Comparison of ENCODE assay signal across 24 cellular contexts in the genomic region with DNA sequence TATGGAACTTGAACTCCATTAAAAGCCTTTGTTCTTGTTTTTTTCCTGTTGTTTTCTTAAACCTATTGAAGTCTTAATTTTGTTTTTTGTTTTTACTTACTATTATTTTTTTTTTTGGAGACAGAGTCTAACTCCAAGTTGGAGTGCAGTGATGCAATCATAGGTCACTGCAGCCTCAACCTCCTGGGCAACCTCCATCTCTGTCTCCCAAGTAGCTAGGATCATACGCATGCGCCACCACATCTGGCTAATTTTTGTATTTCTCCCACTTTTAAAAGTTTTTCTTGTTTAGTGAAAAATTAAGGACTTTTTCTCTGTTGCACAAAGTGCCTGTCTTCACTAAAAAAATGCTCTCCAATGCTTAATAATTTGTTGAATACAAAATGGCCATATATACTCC.
A peak's percentile ranks its signal among the peaks of the same experiment; 100 is the strongest.
DNase-seq lines count a peak whose midpoint lies in the region; ATAC-seq, FAIRE-seq and TF ChIP-seq lines count a peak whose summit lies in the region.
"Had no signal": no experiment of that assay in that cellular context is flagged by ENCODE, and none has a peak within 500 bp of the region (broad histone marks: within the 10 kb centered on the region; RNA-seq: fewer than 3 reads in every experiment).

No MANE protein-coding gene starts in this region.

- TF ChIP-seq CTCF in GM23338 (conservative IDR thresholded peaks at IDR 0.05; ENCODE audit: low read depth in 2 of 2) (no peak), K562 (IDR thresholded peaks at IDR 0.05 in 2 of 3, conservative IDR thresholded peaks at IDR 0.05 in 1 of 3; ENCODE audit: insufficient read depth in 2 of 3, low read depth in 1 of 3, low read length in 3 of 3) (no peak), D721Med (IDR thresholded peaks at IDR 0.05; ENCODE audit: insufficient read depth, missing control alignments) (no peak)

- no TSS peak for BruUV-seq in K562 (replicated peaks; lab: Mats Ljungman, UMichigan)

- WGBS in K562 (ENCODE audit: insufficient coverage, low coverage, missing lambda C conversion rate): 14% methylated on average over 2 of the region's 2 CpGs

- POLR2A ChIA-PET in K562 (lab: Yijun Ruan, JAX): no interaction called here

- H3K9ac ChIP-seq in HUES48 (ENCODE audit: low read depth, low read length) (no peak overlapping the region), K562 (ENCODE audit: insufficient read depth in 1 of 2, low read depth in 2 of 2, low read length in 2 of 2) (no peak overlapping the region), iPS-20b (ENCODE audit: low read depth, low read length) (peak overlapping the region; percentile 38; the same call in 1 of the 2 replicates)
- H3K9ac ChIP-seq: BLaER1 had no signal

- 0 out of 2 replicates have a peak overlapping the region, but pooled peaks have one; percentile 9 for H3K4me2 ChIP-seq in GM23338
- H3K4me2 ChIP-seq in K562 (ENCODE audit: insufficient read depth, low read length): no peak overlapping the region
- H3K4me2 ChIP-seq: A549 had no signal

- no peak for TF ChIP-seq POLR2A in K562 (conservative IDR thresholded peaks at IDR 0.05)

- peaks cover 35% of the 10 kb centered on the region for H3K4me1 Mint-ChIP-seq in GM23338
- H3K4me1 Mint-ChIP-seq in stimulated activated memory B cell treated with anti-CD40 and anti-IgM and Interleukin-4, amounts not matched to agents 10 μg/mL and 1 μg/mL and 100 μg/mL, for 72 hours: no peaks in the 10 kb centered on the region

- H3K36me3 ChIP-seq in GM23338 (ENCODE audit: insufficient read depth) (no peaks in the 10 kb centered on the region), HUES48 (ENCODE audit: control insufficient read depth, insufficient read depth, low read length) (peaks cover 22% of the 10 kb centered on the region), K562 (ENCODE audit: control insufficient read depth, insufficient read depth, low read length) (no peaks in the 10 kb centered on the region), iPS-20b (ENCODE audit: insufficient read depth, low read depth, low read length) (peaks cover 19% of the 10 kb centered on the region)
- H3K36me3 ChIP-seq: BE2C, BLaER1 had no signal

- in situ Hi-C loops in K562 (cut with MboI): no loop called here

- DNase-seq in GM23338 (ENCODE audit: low spot score) (no peak), K562 (ENCODE audit: extremely low read depth in 1 of 4, low spot score in 3 of 4) (no peak), D721Med (ENCODE audit: insufficient read length, low spot score) (no peak), EL (no peak)
- DNase-seq: BE2C; C1 segment of cervical spinal cord; CD4-positive, alpha-beta memory T cell; CD4-positive, CD25-positive, alpha-beta regulatory T cell; CD8-positive, alpha-beta memory T cell; COR-L47; DMS79 treated with DMSO at 0.1 percent for 48 hours; GDM1 had no signal

- no peaks in the 10 kb centered on the region for H3K9me3 ChIP-seq in HUES48 (ENCODE audit: control insufficient read depth, insufficient read depth, low read length)
- H3K9me3 ChIP-seq in K562 (replicated peaks; ENCODE audit: control insufficient read depth, insufficient read depth, low read depth, low read length): no peaks in the 10 kb centered on the region
- no peaks in the 10 kb centered on the region for H3K9me3 ChIP-seq in iPS-20b (ENCODE audit: insufficient read depth, low read depth, low read length)
- H3K9me3 ChIP-seq: A549, BE2C, BLaER1 had no signal

- H3K27ac ChIP-seq in GM23338 (ENCODE audit: low read depth) (peak overlapping the region; percentile 74; the same call in 1 of the 2 replicates), HUES48 (ENCODE audit: low read depth, low read length) (peak overlapping the region; percentile 87), K562 (ENCODE audit: extremely low read depth, low read depth, low read length) (no peak overlapping the region), iPS-20b (ENCODE audit: low read length) (no peak overlapping the region)
- H3K27ac ChIP-seq: 22Rv1, A549, BLaER1 had no signal

- H3K4me1 ChIP-seq in GM23338 (ENCODE audit: insufficient read depth) (peaks cover 19% of the 10 kb centered on the region; the same call in 1 of the 2 replicates), HUES48 (ENCODE audit: control insufficient read depth, insufficient read depth, low read length) (peaks cover 26% of the 10 kb centered on the region), K562 (replicated peaks in 1 of 2; ENCODE audit: control insufficient read depth in 2 of 2, insufficient read depth in 2 of 2, low read length in 2 of 2) (no peaks in the 10 kb centered on the region), iPS-20b (ENCODE audit: insufficient read depth, low read length) (peaks cover 24% of the 10 kb centered on the region; the same call in 1 of the 2 replicates)
- H3K4me1 ChIP-seq: A549 had no signal

- TF ChIP-seq EP300 in K562 (IDR thresholded peaks at IDR 0.05; ENCODE audit: low read length): no peak

- H3K4me3 ChIP-seq in GM23338: no peak overlapping the region
- H3K4me3 ChIP-seq in HUES48 (ENCODE audit: low read depth, low read length): no peak overlapping the region
- H3K4me3 ChIP-seq in K562: no peak overlapping the region
- no peak overlapping the region for H3K4me3 ChIP-seq in iPS-20b (ENCODE audit: low read length)
- H3K4me3 ChIP-seq: A549, BLaER1, GM12878 had no signal

- no peaks in the 10 kb centered on the region for H3K27me3 Mint-ChIP-seq in GM23338 (ENCODE audit: insufficient read depth, low read depth, poor library complexity)
- H3K27me3 Mint-ChIP-seq in stimulated activated memory B cell treated with anti-CD40 and anti-IgM and Interleukin-4, amounts not matched to agents 10 μg/mL and 1 μg/mL and 100 μg/mL, for 72 hours: no peaks in the 10 kb centered on the region

- CTCF ChIA-PET in K562 (lab: Yijun Ruan, JAX; ENCODE audit: low intra/inter-chr PET ratio): no interaction called here

- H3K9me3 Mint-ChIP-seq in GM23338: no peaks in the 10 kb centered on the region
- no peaks in the 10 kb centered on the region for H3K9me3 Mint-ChIP-seq in stimulated activated memory B cell treated with anti-CD40 and anti-IgM and Interleukin-4, amounts not matched to agents 10 μg/mL and 1 μg/mL and 100 μg/mL, for 72 hours
- H3K9me3 Mint-ChIP-seq: CD14-positive monocyte; CD4-positive, alpha-beta memory T cell; CD8-positive, alpha-beta memory T cell had no signal

- H3F3A ChIP-seq in GM23338 (replicated peaks; ENCODE audit: low read depth): no peaks in the 10 kb centered on the region

- FAIRE-seq in K562 (lab: Jason Lieb, UNC) (no peak), D721Med (lab: Jason Lieb, UNC) (no peak)
- FAIRE-seq: A549, GM12892, GM18507, GM19239 had no signal

- no peak overlapping the region for H3K4me3 Mint-ChIP-seq in GM23338
- H3K4me3 Mint-ChIP-seq in stimulated activated memory B cell treated with anti-CD40 and anti-IgM and Interleukin-4, amounts not matched to agents 10 μg/mL and 1 μg/mL and 100 μg/mL, for 72 hours: no peak overlapping the region
- H3K4me3 Mint-ChIP-seq: CD14-positive monocyte; CD4-positive, alpha-beta memory T cell; CD4-positive, CD25-positive, alpha-beta regulatory T cell; CD8-positive, alpha-beta memory T cell had no signal

- no peak for TF ChIP-seq RAD21 in K562 (CRISPR knock-in tag; conservative IDR thresholded peaks at IDR 0.05 in 1 of 2, IDR thresholded peaks at IDR 0.05 in 1 of 2)

- H4K20me1 ChIP-seq in GM23338 (replicated peaks; ENCODE audit: insufficient read depth): no peaks in the 10 kb centered on the region
- H4K20me1 ChIP-seq in K562 (replicated peaks; ENCODE audit: control insufficient read depth, insufficient read depth, low read length): no peaks in the 10 kb centered on the region
- H4K20me1 ChIP-seq: BLaER1 had no signal

- H3K27me3 ChIP-seq in GM23338 (ENCODE audit: insufficient read depth) (no peaks in the 10 kb centered on the region), HUES48 (ENCODE audit: control insufficient read depth, insufficient read depth, low read length) (no peaks in the 10 kb centered on the region), K562 (ENCODE audit: control insufficient read depth in 2 of 2, insufficient read depth in 2 of 2, low read length in 2 of 2) (peaks cover 0 to 7% of the 10 kb centered on the region in 2 experiments; a peak in 2 of 5 replicates), iPS-20b (ENCODE audit: insufficient read depth, low read length) (no peaks in the 10 kb centered on the region)
- H3K27me3 ChIP-seq: BE2C, BLaER1 had no signal

- H3K79me2 ChIP-seq in GM23338 (replicated peaks; ENCODE audit: insufficient read depth) (no peaks in the 10 kb centered on the region), K562 (ENCODE audit: control insufficient read depth, insufficient read depth, low read length) (no peaks in the 10 kb centered on the region)

- peak overlapping the region; percentile 82 for H3K27ac Mint-ChIP-seq in GM23338
- no peak overlapping the region for H3K27ac Mint-ChIP-seq in stimulated activated memory B cell treated with anti-CD40 and anti-IgM and Interleukin-4, amounts not matched to agents 10 μg/mL and 1 μg/mL and 100 μg/mL, for 72 hours
- H3K27ac Mint-ChIP-seq: CD14-positive monocyte; CD4-positive, alpha-beta memory T cell; CD4-positive, CD25-positive, alpha-beta regulatory T cell; CD8-positive, alpha-beta memory T cell had no signal

- H2AFZ ChIP-seq in GM23338 (no peak overlapping the region), K562 (ENCODE audit: low read depth, low read length) (no peak overlapping the region)

- H3K9me1 ChIP-seq in K562 (ENCODE audit: control insufficient read depth, insufficient read depth, low read length): no peaks in the 10 kb centered on the region

- intact Hi-C loops in K562 (cut with micrococcal nuclease): no loop called here

- ATAC-seq in GM23338 (no peak), K562 (no peak), GM18909 (IDR thresholded peaks at IDR 0.05; ENCODE audit: poor library complexity, unreplicated experiment) (no peak)
- ATAC-seq in stimulated activated memory B cell treated with anti-CD40 and anti-IgM and Interleukin-4, amounts not matched to agents 10 μg/mL and 1 μg/mL and 100 μg/mL, for 72 hours: no peak
- ATAC-seq: A549, GM12878 had no signal

- peaks cover 18% of the 10 kb centered on the region for H3K36me3 Mint-ChIP-seq in GM23338 (ENCODE audit: low read depth)
- H3K36me3 Mint-ChIP-seq in stimulated activated memory B cell treated with anti-CD40 and anti-IgM and Interleukin-4, amounts not matched to agents 10 μg/mL and 1 μg/mL and 100 μg/mL, for 72 hours: no peaks in the 10 kb centered on the region
- H3K36me3 Mint-ChIP-seq: CD14-positive monocyte; CD4-positive, alpha-beta memory T cell; CD4-positive, CD25-positive, alpha-beta regulatory T cell; CD8-positive, alpha-beta memory T cell had no signal

- H3K9me2 ChIP-seq in GM23338 (ENCODE audit: insufficient read depth): no peaks in the 10 kb centered on the region

TF ChIP-seq in GM23338, 12 proteins besides CTCF, POLR2A, EP300 and RAD21 (continues in another document):
- TF ChIP-seq ZNF331 (CRISPR knock-in tag; IDR thresholded peaks at IDR 0.05; ENCODE audit: low read depth): no peak
- TF ChIP-seq EZH2 (IDR thresholded peaks at IDR 0.05; ENCODE audit: low read depth, unreplicated experiment): no peak
- TF ChIP-seq STAT1 (IDR thresholded peaks at IDR 0.05; ENCODE audit: unreplicated experiment): no peak

TF ChIP-seq in K562, 482 proteins besides CTCF, POLR2A, EP300 and RAD21 (continues in another document):
- TF ChIP-seq NRF1 (conservative IDR thresholded peaks at IDR 0.05 in 1 of 2, IDR thresholded peaks at IDR 0.05 in 1 of 2) (peak; percentile 78 to 82), TAF1 (IDR thresholded peaks at IDR 0.05; ENCODE audit: control insufficient read depth, extremely low read depth, insufficient read depth, low read length, severe bottlenecking) (no peak)

Comparison
In these comparisons a context has a peak if more than half of its experiments do, and no peak if none do; other contexts are left out.
1. H3K27ac ChIP-seq: peak in GM23338 (single experiment) and HUES48 (single experiment); none in K562 (single experiment) and iPS-20b (single experiment).